In genomic region chr15:79970921-79971434, GRCh38 we compare ENCODE assay signal across 8 cellular contexts. TPM values are rescaled to one million over a fixed set of nuclear protein-coding genes. Genes with fewer than 3 reads are reported as not detected.
DNase-seq lines count a peak whose midpoint lies in the region; ATAC-seq lines count a peak whose summit lies in the region.

Gene BCL2A1, minus strand, starts transcription at chr15:79971196. Its CDS starts 77 bp downstream, at chr15:79971119.

- peak; percentile 55 for ATAC-seq in GM21786 (IDR thresholded peaks at IDR 0.05; ENCODE audit: unreplicated experiment)

- DNase-seq in ELR (ENCODE audit: low read depth) (peak; percentile 97), MV-4-11 (lab: John Stamatoyannopoulos, UW) (peak; percentile 99), foreskin melanocyte (peak; percentile 93), ureter (ENCODE audit: low spot score) (no peak), epidermal melanocyte (ENCODE audit: insufficient read length, low spot score) (no peak)
- peak; percentile 74 for DNase-seq in activated CD8-positive, alpha-beta memory T cell treated with anti-CD3 and anti-CD28 coated beads, Interleukin-2, amount 50 U/mL, for 48 hours
- DNase-seq in stimulated activated CD4-positive, alpha-beta T cell treated with anti-CD3 and anti-CD28 coated beads, TNF-alpha, amount 100 ng/mL, for 1 hour (ENCODE audit: low read depth in 3 of 3, low spot score in 1 of 3), result peak; percentile 23 to 42 (median 30)

RNA-seq across cellular contexts. Expression of gene BCL2A1, which starts in this region (rescaled TPM):
- total RNA-seq in ureter, result 0.83 TPM

Comparison
In these comparisons a context has a peak if more than half of its experiments do, and no peak if none do; other contexts are left out.
1. DNase-seq: peak in ELR (single experiment), MV-4-11 (single experiment), activated CD8-positive, alpha-beta memory T cell treated with anti-CD3 and anti-CD28 coated beads, Interleukin-2, amount 50 U/mL, for 48 hours (single experiment), foreskin melanocyte (single experiment) and stimulated activated CD4-positive, alpha-beta T cell treated with anti-CD3 and anti-CD28 coated beads, TNF-alpha, amount 100 ng/mL, for 1 hour (3 of 3); none in ureter (single experiment) and epidermal melanocyte (single experiment).